Comparison of ENCODE assay signal across 8 cellular contexts in genomic region chr2:8679827-8680731, GRCh38. TPM values are rescaled to one million over a fixed set of nuclear protein-coding genes. Genes with fewer than 3 reads are reported as not detected.
A peak's percentile ranks its signal among the peaks of the same experiment; 100 is the strongest.
DNase-seq lines count a peak whose midpoint lies in the region; ATAC-seq and TF ChIP-seq lines count a peak whose summit lies in the region.

No MANE protein-coding gene starts in this region.

- H3K36me3 Mint-ChIP-seq in activated CD8-positive, alpha-beta T cell treated with anti-CD3 and anti-CD28 coated beads, Interleukin-2, amount 10 ng/mL, durations not matched to agents 7 days and 5 days (ENCODE audit: low read depth) = peaks cover 42% of the 10 kb centered on the region

- peak overlapping the region; percentile 81 for H3K4me3 Mint-ChIP-seq in activated CD8-positive, alpha-beta T cell treated with anti-CD3 and anti-CD28 coated beads, Interleukin-2, amount 10 ng/mL, durations not matched to agents 7 days and 5 days

- H3K9me3 Mint-ChIP-seq in activated CD8-positive, alpha-beta T cell treated with anti-CD3 and anti-CD28 coated beads, Interleukin-2, amount 10 ng/mL, durations not matched to agents 7 days and 5 days (ENCODE audit: insufficient read depth) = peaks cover 2% of the 10 kb centered on the region

- ATAC-seq in activated CD8-positive, alpha-beta T cell treated with anti-CD3 and anti-CD28 coated beads, Interleukin-2, amount 10 ng/mL, durations not matched to agents 7 days and 5 days = no peak
- ATAC-seq in HG03108 (IDR thresholded peaks at IDR 0.05; ENCODE audit: unreplicated experiment) (no peak), GM19324 (IDR thresholded peaks at IDR 0.05; ENCODE audit: low FRiP score, unreplicated experiment) (no peak)

- peak overlapping the region; percentile 72 for H3K4me2 ChIP-seq in DOHH2 (ENCODE audit: low read length)

- H3K27me3 ChIP-seq in DOHH2 (ENCODE audit: control insufficient read depth, low read length) = peaks cover 11% of the 10 kb centered on the region
- H3K27me3 ChIP-seq in left ventricle myocardium inferior (ENCODE audit: low read depth) = no peaks in the 10 kb centered on the region

- no peaks in the 10 kb centered on the region for H3K9me2 ChIP-seq in DOHH2 (replicated peaks; ENCODE audit: control insufficient read depth, low read length)

- POLR2A ChIA-PET in activated CD8-positive, alpha-beta T cell treated with anti-CD3 and anti-CD28 coated beads, Interleukin-2, amount 10 ng/mL, durations not matched to agents 7 days and 5 days (lab: Charles Lee) = interaction anchor here (0.7 to 5.2 kb wide), 7 partner anchors 14 to 1207 kb away, joined by 3 to 86 read pairs (median 6); no protein-coding TSS in a partner anchor

- in situ Hi-C loops in GM13976 (cut with MboI; ENCODE audit: low sequenced_read_pairs, unreplicated experiment) = loop anchor here (10.0 kb wide), 2 partner anchors 155 to 1255 kb away; no protein-coding TSS in a partner anchor

- H3F3A ChIP-seq in DOHH2 (ENCODE audit: control insufficient read depth, insufficient read depth) = peaks cover 34% of the 10 kb centered on the region

- no peaks in the 10 kb centered on the region for H3K9me3 ChIP-seq in DOHH2 (ENCODE audit: control insufficient read depth, insufficient read depth, low read length)
- H3K9me3 ChIP-seq in left ventricle myocardium inferior (replicated peaks) = peaks cover 5% of the 10 kb centered on the region

- H3K27ac Mint-ChIP-seq in activated CD8-positive, alpha-beta T cell treated with anti-CD3 and anti-CD28 coated beads, Interleukin-2, amount 10 ng/mL, durations not matched to agents 7 days and 5 days = peak overlapping the region; percentile 87

- peak overlapping the region; percentile 79 for H3K27ac ChIP-seq in DOHH2 (ENCODE audit: low read depth, low read length)
- peak overlapping the region; percentile 100 for H3K27ac ChIP-seq in left ventricle myocardium inferior (replicated peaks)

- peaks cover 36% of the 10 kb centered on the region for H3K79me2 ChIP-seq in DOHH2 (ENCODE audit: control insufficient read depth, low read length)

- H3K4me3 ChIP-seq in DOHH2 (ENCODE audit: low read length) (peak overlapping the region; percentile 70), left ventricle myocardium inferior (peak overlapping the region; percentile 81)

- peaks cover 7% of the 10 kb centered on the region; the same call in 1 of the 2 replicates for H4K20me1 ChIP-seq in DOHH2 (ENCODE audit: control insufficient read depth, insufficient read depth, low read depth, low read length)

- peaks cover 18% of the 10 kb centered on the region for H3K36me3 ChIP-seq in DOHH2 (ENCODE audit: control insufficient read depth, low read length)
- no peaks in the 10 kb centered on the region for H3K36me3 ChIP-seq in left ventricle myocardium inferior

- intact Hi-C loops in left ventricle myocardium inferior (cut with micrococcal nuclease) = loop anchor here (10.0 kb wide), 1 partner anchor 465 kb away; no protein-coding TSS in a partner anchor

- H3K27me3 Mint-ChIP-seq in activated CD8-positive, alpha-beta T cell treated with anti-CD3 and anti-CD28 coated beads, Interleukin-2, amount 10 ng/mL, durations not matched to agents 7 days and 5 days (ENCODE audit: low read depth) = peaks cover 28% of the 10 kb centered on the region

- TF ChIP-seq CTCF in DOHH2 (IDR thresholded peaks at IDR 0.05; ENCODE audit: low read depth, low read length, poor library complexity, severe bottlenecking) = no peak
- TF ChIP-seq CTCF in left ventricle myocardium inferior (IDR thresholded peaks at IDR 0.05; ENCODE audit: borderline replicate concordance) = no peak
- no peak for TF ChIP-seq CTCF in GM13976 (IDR thresholded peaks at IDR 0.05; ENCODE audit: borderline replicate concordance, control extremely low read depth, extremely low read depth, insufficient read depth, missing control alignments)

- DNase-seq in NCI-H1105 treated with DMSO at 0.1 percent for 48 hours (lab: John Stamatoyannopoulos, UW) (peak; percentile 86), left ventricle myocardium inferior (peak; percentile 42), putamen (ENCODE audit: low spot score) (peak; percentile 44), GM13976 (ENCODE audit: low spot score) (no peak)
- no peak for DNase-seq in activated CD8-positive, alpha-beta T cell treated with anti-CD3 and anti-CD28 coated beads, Interleukin-2, amount 10 ng/mL, durations not matched to agents 7 days and 5 days

- H3K4me1 Mint-ChIP-seq in activated CD8-positive, alpha-beta T cell treated with anti-CD3 and anti-CD28 coated beads, Interleukin-2, amount 10 ng/mL, durations not matched to agents 7 days and 5 days (ENCODE audit: low read depth) = peaks cover 40% of the 10 kb centered on the region

- CTCF ChIA-PET in activated CD8-positive, alpha-beta T cell treated with anti-CD3 and anti-CD28 coated beads, Interleukin-2, amount 10 ng/mL, durations not matched to agents 7 days and 5 days (lab: Charles Lee) = interaction anchor here (0.7 to 3.3 kb wide), 9 partner anchors 10 to 1252 kb away, joined by 3 to 17 read pairs (median 4); no protein-coding TSS in a partner anchor

- H3K4me1 ChIP-seq in DOHH2 (ENCODE audit: control insufficient read depth, low read length) = peaks cover 44% of the 10 kb centered on the region
- H3K4me1 ChIP-seq in left ventricle myocardium inferior = peaks cover 81% of the 10 kb centered on the region

RNA-seq across cellular contexts. Expression of gene ID2, which starts 1.8 kb away (rescaled TPM):
- total RNA-seq in activated CD8-positive, alpha-beta T cell treated with anti-CD3 and anti-CD28 coated beads, Interleukin-2, amount 10 ng/mL, durations not matched to agents 7 days and 5 days = 100 to 1,000 TPM; 257 to 263 TPM
- total RNA-seq in left ventricle myocardium inferior = 32.2 TPM

Comparison
In these comparisons a context has a peak if more than half of its experiments do, and no peak if none do; other contexts are left out.
1. DNase-seq: peak in NCI-H1105 treated with DMSO at 0.1 percent for 48 hours (single experiment), left ventricle myocardium inferior (single experiment) and putamen (single experiment); none in activated CD8-positive, alpha-beta T cell treated with anti-CD3 and anti-CD28 coated beads, Interleukin-2, amount 10 ng/mL, durations not matched to agents 7 days and 5 days (single experiment) and GM13976 (single experiment).